ENCODE assay signal across 1 cellular context in the genomic region with DNA sequence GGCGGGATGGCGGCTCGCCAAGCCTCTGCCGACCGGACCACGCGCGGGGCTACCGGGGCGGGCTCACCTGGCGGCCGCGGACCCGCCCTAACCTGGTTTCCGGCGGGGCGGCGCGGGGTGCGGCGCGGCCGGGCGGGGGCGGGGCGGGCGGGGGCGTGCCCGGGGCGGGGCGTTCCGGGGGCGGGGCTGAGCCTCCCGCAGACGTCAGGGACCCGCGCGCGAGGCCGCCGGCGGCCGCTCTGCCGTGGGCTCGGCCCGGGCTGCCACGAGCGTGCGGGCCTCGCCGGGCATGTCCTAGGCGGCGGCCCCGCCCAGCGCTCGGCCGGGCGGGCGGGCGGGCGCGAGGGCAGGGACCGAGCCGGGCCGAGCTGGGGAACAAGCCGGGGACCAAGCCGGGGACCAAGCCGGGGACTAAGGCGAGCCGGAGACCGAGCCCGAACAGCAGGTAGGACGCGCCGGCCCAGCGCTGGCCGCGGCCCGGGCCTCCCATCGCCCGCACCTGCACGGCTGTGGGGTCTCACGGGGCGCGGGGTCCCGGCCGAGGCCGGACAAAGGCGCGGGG.
TF ChIP-seq lines count a peak whose summit lies in the region.

TSS of gene CEP170B (plus strand) at position 200 of the 562 bp plus-strand sequence. CDS start 3,183 bp downstream, outside the sequence.

TF ChIP-seq in endothelial cell of umbilical vein, 7 proteins besides CTCF, POLR2A, EP300 and RAD21:
- no peak for TF ChIP-seq MYC (IDR thresholded peaks at IDR 0.05; ENCODE audit: low read depth, low read length)
- TF ChIP-seq GATA2 (IDR thresholded peaks at IDR 0.05; ENCODE audit: insufficient read depth, insufficient read length, low read depth, low read length), result no peak
- TF ChIP-seq FOS (IDR thresholded peaks at IDR 0.05; ENCODE audit: borderline replicate concordance, insufficient read depth, low read length), result no peak
- no peak for TF ChIP-seq MAX (IDR thresholded peaks at IDR 0.05; ENCODE audit: insufficient read depth, insufficient read length)
- no peak for TF ChIP-seq JUN (IDR thresholded peaks at IDR 0.05; ENCODE audit: borderline replicate concordance, insufficient read depth, insufficient read length, low read depth)
- TF ChIP-seq EZH2 (IDR thresholded peaks at IDR 0.05; ENCODE audit: borderline replicate concordance, low read depth, low read length, severe bottlenecking), result no peak
- no peak for TF ChIP-seq POLR2AphosphoS5 (IDR thresholded peaks at IDR 0.05; ENCODE audit: insufficient read depth, low read depth, low read length)
